Comparison of ENCODE assay signal across 19 cellular contexts in the genomic region with DNA sequence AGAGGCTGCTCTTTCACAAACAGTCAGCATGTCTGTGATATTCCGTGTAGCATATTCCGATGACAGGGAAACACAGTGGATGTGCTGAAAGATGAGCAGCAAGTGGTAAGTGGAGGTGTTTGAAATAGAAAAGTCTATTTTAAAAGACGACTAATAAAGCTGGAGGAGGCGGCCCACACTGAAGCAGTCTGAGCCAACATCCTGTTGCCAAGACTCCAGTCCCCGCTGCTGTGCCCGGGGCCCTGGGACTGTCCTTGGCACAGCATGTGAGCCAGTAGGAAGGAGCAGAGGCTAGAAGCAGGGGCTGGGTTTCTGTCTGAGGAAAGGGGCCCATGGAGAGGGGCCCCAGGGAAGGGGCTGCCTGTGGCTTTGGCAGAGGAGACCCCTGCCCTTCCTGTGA.
DNase-seq lines count a peak whose midpoint lies in the region; ATAC-seq and TF ChIP-seq lines count a peak whose summit lies in the region.
"Had no signal": no experiment of that assay in that cellular context is flagged by ENCODE, and none has a peak within 500 bp of the region (broad histone marks: within the 10 kb centered on the region; RNA-seq: fewer than 3 reads in every experiment).

No MANE protein-coding gene starts in this region.

- H3K4me1 ChIP-seq in osteoblast (ENCODE audit: insufficient read depth, low read length) (no peaks in the 10 kb centered on the region), foreskin keratinocyte (no peaks in the 10 kb centered on the region)

- no peaks in the 10 kb centered on the region for H3K36me3 ChIP-seq in osteoblast (ENCODE audit: insufficient read depth, low read length)

- no peaks in the 10 kb centered on the region for H4K20me1 ChIP-seq in osteoblast (ENCODE audit: insufficient read depth, low read length)

- DNase-seq in G401 (ENCODE audit: low spot score), result peak; percentile 2
- peak in 32 of 56 donors; percentile 2 to 61 (median 10) for DNase-seq in amygdala (lab: John Stamatoyannopoulos, UW)
- peak; percentile 22 for DNase-seq in inferior parietal cortex (ENCODE audit: extremely low spot score)
- DNase-seq in osteoblast (ENCODE audit: insufficient read length, low spot score, missing footprints), result peak; percentile 53
- no peak for DNase-seq in foreskin keratinocyte
- no peak for DNase-seq in NCI-H748 (lab: John Stamatoyannopoulos, UW; ENCODE audit: unreplicated experiment)
- DNase-seq: AML-193; COR-L47; HCEC 1CT; IMR-90; Karpas-422; MM.1S; NCI-H1092 treated with DMSO at 0.1 percent for 48 hours; NCI-H2081 treated with DMSO at 0.1 percent for 48 hours; NCI-H2227 treated with DMSO at 0.1 percent for 48 hours; NCI-H524 treated with DMSO at 0.1 percent for 48 hours; NK-92 treated with Interleukin-12 subunit alpha and Interleukin-12 subunit beta, amount 100 ng/mL, for 24 hours; SIG-M5 had no signal

- no peak overlapping the region for H3K4me2 ChIP-seq in osteoblast (ENCODE audit: insufficient read depth, low read length)

- H3K79me2 ChIP-seq in osteoblast (ENCODE audit: insufficient read depth, low read length), result no peaks in the 10 kb centered on the region

- in situ Hi-C loops in G401 (cut with HindIII; ENCODE audit: low sequenced_read_pairs), result no loop called here

- H3K27ac ChIP-seq in osteoblast (ENCODE audit: low read depth, low read length), result no peak overlapping the region
- no peak overlapping the region for H3K27ac ChIP-seq in foreskin keratinocyte

- ATAC-seq in GM21515 (IDR thresholded peaks at IDR 0.05; ENCODE audit: unreplicated experiment) (no peak), foreskin keratinocyte (no peak)

- TF ChIP-seq CTCF in osteoblast (IDR thresholded peaks at IDR 0.05; ENCODE audit: extremely low read depth, low read depth, low read length) (no peak), foreskin keratinocyte (conservative IDR thresholded peaks at IDR 0.05) (no peak)

- H3K27me3 ChIP-seq in osteoblast (ENCODE audit: insufficient read depth, low read length), result no peaks in the 10 kb centered on the region
- H3K27me3 ChIP-seq in foreskin keratinocyte, result no peaks in the 10 kb centered on the region

- H2AFZ ChIP-seq in osteoblast (ENCODE audit: low read length), result no peak overlapping the region

- no peak overlapping the region for H3K4me3 ChIP-seq in osteoblast (ENCODE audit: insufficient read depth, low read length)

- H3K9me3 ChIP-seq in osteoblast (ENCODE audit: low read depth, low read length), result no peaks in the 10 kb centered on the region

Comparison
In these comparisons a context has a peak if more than half of its experiments do, and no peak if none do; other contexts are left out.
1. DNase-seq: peak in G401 (single experiment), amygdala (32 of 56), inferior parietal cortex (single experiment) and osteoblast (single experiment); none in foreskin keratinocyte (0 of 2) and NCI-H748 (single experiment).